15 cellular contexts compared by ENCODE assay signal in the genomic region with DNA sequence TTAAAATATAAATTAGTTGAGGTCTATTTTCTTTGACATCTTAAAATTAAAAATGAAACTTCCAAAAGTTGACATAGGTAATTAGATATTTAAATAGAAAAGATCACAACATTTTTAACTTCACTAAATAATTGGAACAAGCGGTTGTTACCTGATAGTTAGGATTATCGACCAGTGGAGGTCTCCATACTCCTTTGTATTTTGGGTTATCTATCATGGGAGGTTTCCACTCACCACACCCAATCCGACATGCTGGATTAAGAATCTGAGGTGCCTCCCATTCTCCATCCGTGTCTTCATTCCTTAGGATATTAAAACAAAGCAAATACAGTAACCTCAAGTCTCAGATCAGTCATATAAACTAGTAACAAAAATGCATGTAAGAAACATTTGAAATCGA. TPM values are rescaled to one million over a fixed set of nuclear protein-coding genes. Genes with fewer than 3 reads are reported as not detected.
"Had no signal": no experiment of that assay in that cellular context is flagged by ENCODE, and none has a peak within 500 bp of the region (broad histone marks: within the 10 kb centered on the region; RNA-seq: fewer than 3 reads in every experiment).

No MANE protein-coding gene starts in this region.

- H3K36me3 ChIP-seq: colonic mucosa, gastroesophageal sphincter had no signal

- H3K9ac ChIP-seq: parathyroid adenoma had no signal

- DNase-seq: activated naive CD8-positive, alpha-beta T cell treated with anti-CD3 and anti-CD28 coated beads for 36 hours; amygdala; body of pancreas; caudate nucleus; colonic mucosa; naive thymus-derived CD4-positive, alpha-beta T cell; stimulated activated CD4-positive, alpha-beta T cell treated with anti-CD3 and anti-CD28 coated beads, Interleukin-1b, Interleukin-23, amount 100 ng/mL, for 48 hours; stimulated activated naive CD8-positive, alpha-beta T cell treated with anti-CD3 and anti-CD28 coated beads, Interleukin-15, amount 100 ng/mL, for 72 hours had no signal

- H3K27me3 ChIP-seq: body of pancreas, colonic mucosa, gastroesophageal sphincter had no signal

- H3K27ac ChIP-seq: body of pancreas, colonic mucosa, gastroesophageal sphincter, parathyroid adenoma had no signal

- ATAC-seq: activated CD4-positive, CD25-positive, alpha-beta regulatory T cell treated with anti-CD3 and anti-CD28 coated beads, Interleukin-2, amount 50 U/mL, for 24 hours; body of pancreas; gastroesophageal sphincter; left lobe of liver; naive thymus-derived CD4-positive, alpha-beta T cell; stimulated activated naive CD8-positive, alpha-beta T cell treated with anti-CD3 and anti-CD28 coated beads, Interleukin-15, amount 100 ng/mL, for 72 hours had no signal

- FAIRE-seq: keratinocyte, TTC549 had no signal

- H2AFZ ChIP-seq: parathyroid adenoma had no signal

- H3K9me3 ChIP-seq: body of pancreas, colonic mucosa, gastroesophageal sphincter had no signal

- H3K79me2 ChIP-seq: parathyroid adenoma had no signal

- H3K4me1 ChIP-seq: body of pancreas, colonic mucosa, gastroesophageal sphincter, parathyroid adenoma had no signal

- H3K4me3 ChIP-seq: body of pancreas, colonic mucosa, gastroesophageal sphincter had no signal

RNA-seq across cellular contexts. Expression of a gene that starts 31.8 kb away (rescaled TPM):
- total RNA-seq: activated T-helper 1 cell treated with anti-CD3 and anti-CD28 coated beads, Interleukin-12 subunit alpha, Interleukin-12 subunit beta, Interleukin-2, Interleukin-4 antibody, amounts not matched to agents 30 ng/mL and 10 ng/mL and 1 ng/mL, durations not matched to agents 14 hours and 24 hours and 36 hours had no signal
